Comparison of ENCODE assay signal across 9 cellular contexts in the genomic region with DNA sequence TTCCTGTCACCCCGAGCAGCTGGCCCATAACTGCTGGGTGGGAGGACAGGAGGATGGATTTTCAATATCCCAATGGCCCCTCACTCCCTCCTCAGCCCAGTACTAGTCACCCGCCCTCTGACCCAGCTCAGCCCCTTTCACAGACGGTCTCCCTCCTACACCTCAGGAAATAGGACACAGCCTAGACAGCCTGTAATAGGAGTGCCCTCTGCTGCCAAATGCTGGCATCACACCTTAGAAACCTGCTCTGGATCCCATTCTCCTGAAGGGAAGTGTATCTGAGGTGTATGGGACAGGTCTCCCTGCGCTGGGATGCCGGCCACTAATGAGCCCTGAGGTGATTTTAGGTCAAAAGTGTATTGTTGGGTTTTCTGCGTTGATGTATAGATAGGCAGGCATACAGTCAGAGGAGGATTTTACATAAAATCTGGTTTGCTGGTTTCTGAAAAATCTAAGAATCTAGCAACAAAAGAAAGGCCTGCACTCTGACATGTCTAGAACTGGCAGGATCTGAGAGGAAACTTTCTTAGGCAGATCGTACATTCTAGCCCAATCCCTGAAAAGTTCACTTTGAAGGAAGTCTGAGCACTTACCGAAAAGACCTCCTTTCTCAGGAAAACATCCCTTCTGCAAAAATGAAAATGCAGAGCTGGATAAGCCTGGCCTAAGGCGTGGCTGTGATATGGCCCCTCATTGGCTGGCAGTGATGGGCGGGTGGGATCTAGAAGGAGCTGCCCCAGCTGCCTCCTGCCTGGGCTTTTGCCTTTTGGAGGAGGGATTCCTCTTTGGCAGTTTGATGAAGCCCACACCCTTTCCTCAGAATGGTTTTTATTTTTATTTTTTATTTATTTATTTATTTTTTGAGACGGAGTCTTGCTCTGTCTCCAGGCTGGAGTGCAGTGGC. TPM values are rescaled to one million over a fixed set of nuclear protein-coding genes. Genes with fewer than 3 reads are reported as not detected.
DNase-seq lines count a peak whose midpoint lies in the region; ATAC-seq, FAIRE-seq and TF ChIP-seq lines count a peak whose summit lies in the region.
"Had no signal": no experiment of that assay in that cellular context is flagged by ENCODE, and none has a peak within 500 bp of the region (broad histone marks: within the 10 kb centered on the region; RNA-seq: fewer than 3 reads in every experiment).

No MANE protein-coding gene starts in this region.

- no peak overlapping the region for H3K27ac ChIP-seq in CD4-positive, alpha-beta T cell (ENCODE audit: low read depth, low read length)
- H3K27ac ChIP-seq in H1 (ENCODE audit: low read depth, low read length), result no peak overlapping the region

- H3K27me3 Mint-ChIP-seq in CD4-positive, alpha-beta T cell, result peaks cover 57% of the 10 kb centered on the region
- H3K27me3 Mint-ChIP-seq in activated CD4-positive, alpha-beta memory T cell treated with anti-CD3 and anti-CD28 coated beads, Interleukin-2, amount 10 ng/mL, durations not matched to agents 7 days and 5 days, result peaks cover 41% of the 10 kb centered on the region
- no peaks in the 10 kb centered on the region for H3K27me3 Mint-ChIP-seq in mesothelial cell of epicardium (ENCODE audit: low read depth)
- H3K27me3 Mint-ChIP-seq in stimulated activated naive B cell treated with anti-CD40 and anti-IgM and Interleukin-4, amounts not matched to agents 10 μg/mL and 1 μg/mL and 100 μg/mL, for 72 hours, result peaks cover 34 to 54% of the 10 kb centered on the region in 2 donors

- CTCF ChIA-PET in CD4-positive, alpha-beta T cell (lab: Charles Lee), result no interaction called here
- CTCF ChIA-PET in activated CD4-positive, alpha-beta memory T cell treated with anti-CD3 and anti-CD28 coated beads, Interleukin-2, amount 10 ng/mL, durations not matched to agents 7 days and 5 days (lab: Charles Lee), result interaction anchor here (0.9 to 5.4 kb wide), 11 partner anchors 8 to 53 kb away, joined by 3 to 57 read pairs (median 5); no protein-coding TSS in a partner anchor
- CTCF ChIA-PET in H1 (lab: Charles Lee; ENCODE audit: partially characterized antibody), result interaction anchor here (0.6 to 8.2 kb wide), 35 partner anchors 8 to 441 kb away, joined by 3 to 232 read pairs (median 4); partner anchors contain the start of genes A4GNT and CLDN18

- H3K9me3 Mint-ChIP-seq in CD4-positive, alpha-beta T cell, result no peaks in the 10 kb centered on the region
- H3K9me3 Mint-ChIP-seq in activated CD4-positive, alpha-beta memory T cell treated with anti-CD3 and anti-CD28 coated beads, Interleukin-2, amount 10 ng/mL, durations not matched to agents 7 days and 5 days, result no peaks in the 10 kb centered on the region
- H3K9me3 Mint-ChIP-seq in mesothelial cell of epicardium, result peaks cover 7% of the 10 kb centered on the region
- peaks cover 4 to 9% of the 10 kb centered on the region in 2 donors for H3K9me3 Mint-ChIP-seq in stimulated activated naive B cell treated with anti-CD40 and anti-IgM and Interleukin-4, amounts not matched to agents 10 μg/mL and 1 μg/mL and 100 μg/mL, for 72 hours

- peak overlapping the region; percentile 9; the same call in 1 of the 2 replicates for H2BK15ac ChIP-seq in H1 (ENCODE audit: low read length)

- H3K4me3 Mint-ChIP-seq in CD4-positive, alpha-beta T cell, result no peak overlapping the region
- H3K4me3 Mint-ChIP-seq in activated CD4-positive, alpha-beta memory T cell treated with anti-CD3 and anti-CD28 coated beads, Interleukin-2, amount 10 ng/mL, durations not matched to agents 7 days and 5 days, result no peak overlapping the region
- no peak overlapping the region for H3K4me3 Mint-ChIP-seq in mesothelial cell of epicardium
- H3K4me3 Mint-ChIP-seq in stimulated activated naive B cell treated with anti-CD40 and anti-IgM and Interleukin-4, amounts not matched to agents 10 μg/mL and 1 μg/mL and 100 μg/mL, for 72 hours, result no peak overlapping the region

- H3K9ac ChIP-seq in H1 (replicated peaks in 1 of 4; ENCODE audit: extremely low read depth in 1 of 4, low read depth in 3 of 4, low read length in 3 of 4), result no peak overlapping the region

- no peak for ATAC-seq in CD4-positive, alpha-beta T cell (ENCODE audit: poor library complexity)
- ATAC-seq in GM19452 (IDR thresholded peaks at IDR 0.05; ENCODE audit: unreplicated experiment) (peak; percentile 74), HG03565 (IDR thresholded peaks at IDR 0.05; ENCODE audit: unreplicated experiment) (peak; percentile 80)
- peak; percentile 68 to 73 for ATAC-seq in stimulated activated naive B cell treated with anti-CD40 and anti-IgM and Interleukin-4, amounts not matched to agents 10 μg/mL and 1 μg/mL and 100 μg/mL, for 72 hours (replicated peaks)

- no peak overlapping the region for H3K23ac ChIP-seq in H1 (ENCODE audit: insufficient read length)

- intact Hi-C loops in CD4-positive, alpha-beta T cell (cut with DNase I, micrococcal nuclease), result loop anchor here (1.0 kb wide), 1 partner anchor 51 kb away; no protein-coding TSS in a partner anchor

- H3K18ac ChIP-seq in H1 (ENCODE audit: extremely low read depth, low read length), result no peak overlapping the region

- H3K4me1 Mint-ChIP-seq in CD4-positive, alpha-beta T cell (ENCODE audit: low read depth), result peaks cover 9% of the 10 kb centered on the region
- peaks cover 8% of the 10 kb centered on the region for H3K4me1 Mint-ChIP-seq in activated CD4-positive, alpha-beta memory T cell treated with anti-CD3 and anti-CD28 coated beads, Interleukin-2, amount 10 ng/mL, durations not matched to agents 7 days and 5 days
- peaks cover 10% of the 10 kb centered on the region for H3K4me1 Mint-ChIP-seq in mesothelial cell of epicardium
- H3K4me1 Mint-ChIP-seq in stimulated activated naive B cell treated with anti-CD40 and anti-IgM and Interleukin-4, amounts not matched to agents 10 μg/mL and 1 μg/mL and 100 μg/mL, for 72 hours, result peaks cover 7 to 20% of the 10 kb centered on the region in 2 donors

- H3K14ac ChIP-seq in H1 (ENCODE audit: insufficient read length), result no peak overlapping the region

- peak; percentile 93 for FAIRE-seq in H1 (lab: Jason Lieb, UNC)

- H3K23me2 ChIP-seq in H1 (ENCODE audit: low read depth, low read length), result peaks cover 10% of the 10 kb centered on the region

- no peak overlapping the region; a peak in 1 of 4 replicates for H3K4me2 ChIP-seq in H1 (ENCODE audit: insufficient read depth in 1 of 2, low read depth in 2 of 2, low read length in 2 of 2)

- H3K36me3 Mint-ChIP-seq in CD4-positive, alpha-beta T cell (ENCODE audit: low read depth), result no peaks in the 10 kb centered on the region
- H3K36me3 Mint-ChIP-seq in activated CD4-positive, alpha-beta memory T cell treated with anti-CD3 and anti-CD28 coated beads, Interleukin-2, amount 10 ng/mL, durations not matched to agents 7 days and 5 days (ENCODE audit: low read depth), result no peaks in the 10 kb centered on the region
- peaks cover 2% of the 10 kb centered on the region for H3K36me3 Mint-ChIP-seq in mesothelial cell of epicardium
- H3K36me3 Mint-ChIP-seq in stimulated activated naive B cell treated with anti-CD40 and anti-IgM and Interleukin-4, amounts not matched to agents 10 μg/mL and 1 μg/mL and 100 μg/mL, for 72 hours, result peaks cover 0 to 3% of the 10 kb centered on the region in 2 donors

- H3K4me3 ChIP-seq in H1 (ENCODE audit: extremely low read depth in 1 of 4, insufficient read depth in 2 of 4, low read depth in 3 of 4, low read length in 4 of 4), result no peak overlapping the region

- no peak overlapping the region for H2BK5ac ChIP-seq in H1 (ENCODE audit: low read depth, low read length)

- no peaks in the 10 kb centered on the region for H3K79me1 ChIP-seq in H1 (ENCODE audit: low read depth, low read length)

- peak; percentile 88 to 92 for TF ChIP-seq RAD21 in H1 (IDR thresholded peaks at IDR 0.05 in 1 of 2, conservative IDR thresholded peaks at IDR 0.05 in 1 of 2; ENCODE audit: low read depth in 2 of 2, low read length in 2 of 2)

- no peak overlapping the region for H3K27ac Mint-ChIP-seq in CD4-positive, alpha-beta T cell
- no peak overlapping the region for H3K27ac Mint-ChIP-seq in activated CD4-positive, alpha-beta memory T cell treated with anti-CD3 and anti-CD28 coated beads, Interleukin-2, amount 10 ng/mL, durations not matched to agents 7 days and 5 days
- H3K27ac Mint-ChIP-seq in mesothelial cell of epicardium, result no peak overlapping the region
- H3K27ac Mint-ChIP-seq in stimulated activated naive B cell treated with anti-CD40 and anti-IgM and Interleukin-4, amounts not matched to agents 10 μg/mL and 1 μg/mL and 100 μg/mL, for 72 hours, result no peak overlapping the region

- DNase-seq in CD4-positive, alpha-beta T cell, result peak; percentile 12 to 59 (median 30)
- DNase-seq in NCI-H69 (lab: John Stamatoyannopoulos, UW) (peak; percentile 61), H1 (ENCODE audit: low read depth in 1 of 2, low spot score in 2 of 2) (peak in 1 of 2 experiments; percentile 94), mesothelial cell of epicardium (ENCODE audit: low spot score in 2 of 2, unreplicated experiment in 2 of 2) (peak in 1 of 2 experiments; percentile 79)
- DNase-seq in activated CD4-positive, alpha-beta memory T cell treated with anti-CD3 and anti-CD28 coated beads, Interleukin-2, amount 10 ng/mL, durations not matched to agents 7 days and 5 days, result peak; percentile 56
- DNase-seq in stimulated activated naive B cell treated with anti-CD40 and anti-IgM and Interleukin-4, amounts not matched to agents 10 μg/mL and 1 μg/mL and 100 μg/mL, for 72 hours, result peak; percentile 30

- H3K9me3 ChIP-seq in CD4-positive, alpha-beta T cell (ENCODE audit: control insufficient read depth, low read length), result no peaks in the 10 kb centered on the region
- peaks cover 0 to 8% of the 10 kb centered on the region in 2 experiments; a peak in 1 of 4 replicates for H3K9me3 ChIP-seq in H1 (ENCODE audit: insufficient read depth in 2 of 2, low read depth in 1 of 2, low read length in 1 of 2)

- H3K56ac ChIP-seq in H1 (replicated peaks; ENCODE audit: insufficient read length, low read depth, low read length), result no peak overlapping the region

- no peak for TF ChIP-seq POLR2A in H1 (IDR thresholded peaks at IDR 0.05; ENCODE audit: control extremely low read depth in 1 of 2, low read depth in 2 of 2, low read length in 2 of 2)

- H3K79me2 ChIP-seq in H1 (ENCODE audit: control insufficient read depth in 1 of 2, insufficient read depth in 2 of 2, low read length in 2 of 2), result no peaks in the 10 kb centered on the region

- no peak overlapping the region for H2BK20ac ChIP-seq in H1 (ENCODE audit: low read length)

- peaks cover 23% of the 10 kb centered on the region for H3K27me3 ChIP-seq in CD4-positive, alpha-beta T cell (ENCODE audit: control insufficient read depth, insufficient read depth, low read length)
- H3K27me3 ChIP-seq in H1 (replicated peaks in 1 of 4; ENCODE audit: control insufficient read depth in 3 of 4, extremely low read depth in 1 of 4, insufficient read depth in 3 of 4, low read length in 3 of 4), result no peaks in the 10 kb centered on the region

- WGBS in H1 (ENCODE audit: extremely low coverage in 1 of 2, insufficient coverage in 1 of 2, insufficient read length in 1 of 2, insufficient replicate concordance in 2 of 2, low coverage in 1 of 2, low lambda C conversion rate in 2 of 2, missing lambda C conversion rate in 1 of 2), 2 experiments, result 54% methylated on average over 11 of the region's 11 CpGs; no CpG with 5 or more reads in 1 of the 2 experiments

- H3K36me3 ChIP-seq in H1 (ENCODE audit: control insufficient read depth in 2 of 4, insufficient read depth in 4 of 4, low read length in 3 of 4), result no peaks in the 10 kb centered on the region

- POLR2A ChIA-PET in CD4-positive, alpha-beta T cell (lab: Charles Lee), result no interaction called here
- POLR2A ChIA-PET in activated CD4-positive, alpha-beta memory T cell treated with anti-CD3 and anti-CD28 coated beads, Interleukin-2, amount 10 ng/mL, durations not matched to agents 7 days and 5 days (lab: Charles Lee), result interaction anchor here (0.7 kb wide), 1 partner anchor 48 kb away, joined by 3 read pairs; no protein-coding TSS in a partner anchor
- POLR2A ChIA-PET in H1 (lab: Charles Lee; ENCODE audit: partially characterized antibody), result interaction anchor here (0.6 to 1.9 kb wide), 5 partner anchors 12 to 157 kb away, joined by 3 to 5 read pairs (median 4); partner anchors contain the start of gene DBR1

- no peak overlapping the region for H3K4ac ChIP-seq in H1 (replicated peaks; ENCODE audit: insufficient read length, low read depth, low read length)

- TF ChIP-seq EP300 in H1 (IDR thresholded peaks at IDR 0.05; ENCODE audit: borderline replicate concordance in 1 of 2, low read depth in 2 of 2, low read length in 2 of 2), result no peak

- H3K4me1 ChIP-seq in H1 (replicated peaks in 1 of 4; ENCODE audit: control insufficient read depth in 3 of 4, insufficient read depth in 4 of 4, low read length in 3 of 4), result peaks cover 2 to 7% (median 3%) of the 10 kb centered on the region in 4 experiments; a peak in 4 of 7 replicates

- H2AFZ ChIP-seq in H1 (ENCODE audit: low read length), result no peak overlapping the region

- no peak overlapping the region for H4K91ac ChIP-seq in H1 (replicated peaks; ENCODE audit: insufficient read length, low read length)

- H2AK5ac ChIP-seq in H1 (ENCODE audit: low read depth, low read length), result no peak overlapping the region

- TF ChIP-seq CTCF in CD4-positive, alpha-beta T cell (IDR thresholded peaks at IDR 0.05), result peak; percentile 74
- peak; percentile 66 to 95 (median 87) for TF ChIP-seq CTCF in H1 (IDR thresholded peaks at IDR 0.05; ENCODE audit: control extremely low read depth in 1 of 3, insufficient read depth in 1 of 3, low read depth in 1 of 3, low read length in 3 of 3)
- TF ChIP-seq CTCF in mesothelial cell of epicardium (IDR thresholded peaks at IDR 0.05; ENCODE audit: unreplicated experiment), result peak; percentile 61

- no peak overlapping the region for H2BK120ac ChIP-seq in H1 (replicated peaks; ENCODE audit: low read depth, low read length)

- H4K8ac ChIP-seq in H1 (ENCODE audit: extremely low read depth, insufficient read depth, low read length), result no peak overlapping the region

- no peak overlapping the region for H4K5ac ChIP-seq in H1 (ENCODE audit: insufficient read length, low read depth, low read length)

- no peaks in the 10 kb centered on the region for H4K20me1 ChIP-seq in H1 (replicated peaks in 1 of 2; ENCODE audit: control insufficient read depth in 1 of 2, insufficient read depth in 2 of 2, low read length in 2 of 2)

- no peak overlapping the region for H2BK12ac ChIP-seq in H1 (ENCODE audit: low read depth, low read length)

RNA-seq across cellular contexts. Expression of gene DZIP1L, which starts 3.7 kb away (rescaled TPM):
- not detected for total RNA-seq in CD4-positive, alpha-beta T cell
- total RNA-seq in activated CD4-positive, alpha-beta memory T cell treated with anti-CD3 and anti-CD28 coated beads, Interleukin-2, amount 10 ng/mL, durations not matched to agents 7 days and 5 days, result under 1 TPM in 1 of 2 experiments, not detected in 1; 0.05 TPM
- total RNA-seq in H1 (2021; fragmentation: NEBNext Ultra II Directional; extraction: Animal tissue kit (Norgen Biotek cat#: 25700)), result 6.9 and 8.3 TPM in 2 replicates
- 6.5 and 9.0 TPM in 2 replicates for polyA plus RNA-seq in H1 (2011; rRNA removed)
- polyA plus RNA-seq in H1 (2011; cell fraction: cytosol; rRNA removed), result 8.3 TPM
- polyA plus RNA-seq in H1 (2011; cell fraction: nucleus; rRNA removed), result 34.7 TPM
- 5.7 to 6.5 TPM (median 6.2 TPM) in 4 replicates for polyA plus RNA-seq in H1 (2012, experiment 1 of 2)
- polyA plus RNA-seq in H1 (2012, experiment 2 of 2), result 2.5 TPM
- 5.4 TPM for polyA plus RNA-seq in H1 (2013, experiment 1 of 2)
- 3.9 TPM for polyA plus RNA-seq in H1 (2013, experiment 2 of 2)
- polyA minus RNA-seq in H1 (2011; rRNA and poly(A)+ RNA removed), result 10.0 and 17.4 TPM in 2 replicates
- 11.2 TPM for polyA minus RNA-seq in H1 (2011; cell fraction: cytosol; rRNA and poly(A)+ RNA removed)
- polyA minus RNA-seq in H1 (2011; cell fraction: nucleus; rRNA and poly(A)+ RNA removed), result 40.5 TPM
- 24.9 to 26.5 TPM (median 25.1 TPM) in 3 replicates for total RNA-seq in mesothelial cell of epicardium

RNA-seq across cellular contexts. Expression of gene A4GNT, which starts 13.1 kb away (rescaled TPM):
- not detected for total RNA-seq in CD4-positive, alpha-beta T cell
- total RNA-seq in activated CD4-positive, alpha-beta memory T cell treated with anti-CD3 and anti-CD28 coated beads, Interleukin-2, amount 10 ng/mL, durations not matched to agents 7 days and 5 days, result not detected
- not detected in 2 replicates for total RNA-seq in H1 (2021; fragmentation: NEBNext Ultra II Directional; extraction: Animal tissue kit (Norgen Biotek cat#: 25700))
- not detected in 2 replicates for polyA plus RNA-seq in H1 (2011; rRNA removed)
- polyA plus RNA-seq in H1 (2011; cell fraction: cytosol; rRNA removed), result not detected
- not detected for polyA plus RNA-seq in H1 (2011; cell fraction: nucleus; rRNA removed)
- polyA plus RNA-seq in H1 (2012, experiment 1 of 2), result not detected in 4 replicates
- polyA plus RNA-seq in H1 (2012, experiment 2 of 2), result not detected
- polyA plus RNA-seq in H1 (2013, experiment 1 of 2), result not detected
- polyA plus RNA-seq in H1 (2013, experiment 2 of 2), result not detected
- not detected in 2 replicates for polyA minus RNA-seq in H1 (2011; rRNA and poly(A)+ RNA removed)
- not detected for polyA minus RNA-seq in H1 (2011; cell fraction: cytosol; rRNA and poly(A)+ RNA removed)
- not detected for polyA minus RNA-seq in H1 (2011; cell fraction: nucleus; rRNA and poly(A)+ RNA removed)
- not detected in 3 replicates for total RNA-seq in mesothelial cell of epicardium
- total RNA-seq: subcutaneous adipose tissue had no signal

RNA-seq across cellular contexts. Expression of gene DBR1, which starts 55.6 kb away (rescaled TPM):
- 10 to 100 TPM; 23.1 to 24.6 TPM for total RNA-seq in CD4-positive, alpha-beta T cell
- total RNA-seq in activated CD4-positive, alpha-beta memory T cell treated with anti-CD3 and anti-CD28 coated beads, Interleukin-2, amount 10 ng/mL, durations not matched to agents 7 days and 5 days, result 10 to 100 TPM; 19.4 to 20.0 TPM
- 18.0 and 18.3 TPM in 2 replicates for total RNA-seq in H1 (2021; fragmentation: NEBNext Ultra II Directional; extraction: Animal tissue kit (Norgen Biotek cat#: 25700))
- polyA plus RNA-seq in H1 (2011; rRNA removed), result 9.5 and 10.1 TPM in 2 replicates
- 11.7 TPM for polyA plus RNA-seq in H1 (2011; cell fraction: cytosol; rRNA removed)
- 4.7 TPM for polyA plus RNA-seq in H1 (2011; cell fraction: nucleus; rRNA removed)
- 7.7 to 11.8 TPM (median 10.6 TPM) in 4 replicates for polyA plus RNA-seq in H1 (2012, experiment 1 of 2)
- polyA plus RNA-seq in H1 (2012, experiment 2 of 2), result 3.5 TPM
- 9.2 TPM for polyA plus RNA-seq in H1 (2013, experiment 1 of 2)
- polyA plus RNA-seq in H1 (2013, experiment 2 of 2), result 8.5 TPM
- 5.3 and 6.1 TPM in 2 replicates for polyA minus RNA-seq in H1 (2011; rRNA and poly(A)+ RNA removed)
- 10.8 TPM for polyA minus RNA-seq in H1 (2011; cell fraction: cytosol; rRNA and poly(A)+ RNA removed)
- polyA minus RNA-seq in H1 (2011; cell fraction: nucleus; rRNA and poly(A)+ RNA removed), result 6.1 TPM
- total RNA-seq in mesothelial cell of epicardium, result 19.3 to 21.1 TPM (median 21.0 TPM) in 3 replicates
